Comparison of ENCODE assay signal across 26 cellular contexts in genomic region chr20:54353337-54353736, GRCh38.
"Had no signal": no experiment of that assay in that cellular context is flagged by ENCODE, and none has a peak within 500 bp of the region (broad histone marks: within the 10 kb centered on the region; RNA-seq: fewer than 3 reads in every experiment).

No MANE protein-coding gene starts in this region.

- H3K9me3 Mint-ChIP-seq: activated B cell treated with CpG ODN at 0.5 μM for 24 hours; activated CD4-positive, alpha-beta memory T cell treated with anti-CD3 and anti-CD28 coated beads for 36 hours had no signal

- DNase-seq: activated B cell treated with CpG ODN at 0.5 μM for 24 hours; activated CD4-positive, alpha-beta memory T cell treated with anti-CD3 and anti-CD28 coated beads for 36 hours; activated CD4-positive, alpha-beta T cell treated with anti-CD3 and anti-CD28 coated beads, Interleukin-2, amount 50 U/mL, for 1 hour; activated CD4-positive, CD25-positive, alpha-beta regulatory T cell treated with anti-CD3 and anti-CD28 coated beads, Interleukin-2, amount 50 U/mL, for 72 hours; activated effector memory CD4-positive, alpha-beta T cell treated with anti-CD3 and anti-CD28 coated beads, Interleukin-2, amount 50 U/mL, for 16 hours; activated naive CD4-positive, alpha-beta T cell; activated naive CD4-positive, alpha-beta T cell treated with anti-CD3 and anti-CD28 coated beads, Interleukin-2, amount 50 U/mL, for 16 hours; activated T-cell treated with anti-CD3 and anti-CD28 coated beads, Interleukin-2, amount 50 U/mL, for 1 hour; anterior cingulate cortex; cerebellar nuclear complex; MM.1S; MV-4-11; NCI-H1092; NCI-H1436 treated with DMSO at 0.1 percent for 48 hours; NCI-H1694 treated with DMSO at 0.1 percent for 48 hours; NCI-H2029 treated with DMSO at 0.1 percent for 48 hours; NCI-H2107; NCI-H2171; NCI-H510A; NCI-H526; NCI-H748 treated with DMSO at 0.1 percent for 48 hours; NK-92 treated with Interleukin-12 subunit alpha and Interleukin-12 subunit beta, amount 100 ng/mL, for 24 hours; Right ventricle myocardium superior; SW 1271; T-helper 9 cell had no signal

- H3K4me1 Mint-ChIP-seq: activated B cell treated with CpG ODN at 0.5 μM for 24 hours had no signal

- H3K4me3 Mint-ChIP-seq: activated B cell treated with CpG ODN at 0.5 μM for 24 hours; activated CD4-positive, alpha-beta memory T cell treated with anti-CD3 and anti-CD28 coated beads for 36 hours; brain had no signal

- H3K36me3 Mint-ChIP-seq: activated CD4-positive, alpha-beta memory T cell treated with anti-CD3 and anti-CD28 coated beads for 36 hours; brain had no signal

- H3K27ac Mint-ChIP-seq: activated B cell treated with CpG ODN at 0.5 μM for 24 hours; activated CD4-positive, alpha-beta memory T cell treated with anti-CD3 and anti-CD28 coated beads for 36 hours; brain had no signal
